Comparison of ENCODE assay signal across 8 cellular contexts in the genomic region with DNA sequence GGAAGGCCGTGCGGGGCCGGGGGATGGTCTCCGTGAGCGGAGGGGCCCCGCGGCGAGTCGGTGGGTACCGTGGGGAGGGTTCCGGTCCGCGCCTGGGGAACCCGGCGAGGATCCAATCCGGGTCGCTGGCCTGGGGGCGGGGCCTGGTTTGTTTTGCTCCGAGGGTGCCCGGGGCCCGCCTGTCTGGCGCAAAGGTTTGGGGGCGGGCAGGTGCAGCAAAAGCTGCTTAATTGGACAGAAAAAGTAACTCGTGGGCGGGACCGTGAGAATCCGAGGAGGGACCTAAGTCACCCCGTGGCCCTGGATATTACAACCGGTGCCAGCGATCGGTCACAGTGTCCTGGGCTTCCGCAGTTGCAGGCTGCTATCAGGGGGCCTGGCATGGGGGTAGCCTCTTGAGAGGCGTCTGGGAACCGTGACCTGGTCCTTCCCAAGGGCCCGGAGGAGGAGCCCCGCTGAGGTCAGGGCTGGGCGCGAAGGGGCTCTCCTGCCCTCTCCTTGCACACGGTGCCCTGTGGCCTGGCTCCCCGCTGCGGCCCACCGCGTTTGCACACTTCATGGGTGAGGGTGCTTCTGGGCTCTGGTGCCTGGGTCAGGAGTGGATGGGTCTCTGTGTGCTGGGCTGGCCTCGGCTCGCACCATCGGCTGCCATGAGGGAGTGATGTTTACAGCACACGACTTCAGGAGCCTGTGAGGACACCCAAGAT. TPM values are rescaled to one million over a fixed set of nuclear protein-coding genes. Genes with fewer than 3 reads are reported as not detected.
DNase-seq lines count a peak whose midpoint lies in the region; ATAC-seq and TF ChIP-seq lines count a peak whose summit lies in the region.

No MANE protein-coding gene starts in this region.

- peaks cover 27 to 43% (median 37%) of the 10 kb centered on the region in 4 donors for H3K36me3 ChIP-seq in esophagus muscularis mucosa
- H3K36me3 ChIP-seq in naive thymus-derived CD4-positive, alpha-beta T cell (ENCODE audit: control insufficient read depth in 2 of 3, insufficient read depth in 3 of 3, low read length in 3 of 3): peaks cover 0 to 47% (median 0%) of the 10 kb centered on the region in 3 experiments

- H3K9me3 ChIP-seq in esophagus muscularis mucosa: no peaks in the 10 kb centered on the region
- H3K9me3 ChIP-seq in naive thymus-derived CD4-positive, alpha-beta T cell (ENCODE audit: control insufficient read depth in 2 of 3, low read length in 3 of 3): no peaks in the 10 kb centered on the region

- CTCF ChIA-PET in naive thymus-derived CD4-positive, alpha-beta T cell (lab: Charles Lee): interaction anchor here (0.9 kb wide), 1 partner anchor 9 kb away, joined by 3 read pairs; no protein-coding TSS in a partner anchor

- H3K27ac Mint-ChIP-seq in naive thymus-derived CD4-positive, alpha-beta T cell: peak overlapping the region in 8 of 9 donors; percentile 67 to 93 (median 86)
- peak overlapping the region; percentile 83 for H3K27ac Mint-ChIP-seq in stimulated activated effector memory CD8-positive, alpha-beta T cell treated with anti-CD3 and anti-CD28 coated beads, Interleukin-12 subunit alpha, Interleukin-12 subunit beta, amount 100 ng/mL, for 72 hours

- intact Hi-C loops in esophagus muscularis mucosa (cut with DNase I): no loop called here
- intact Hi-C loops in naive thymus-derived CD4-positive, alpha-beta T cell (cut with micrococcal nuclease): loop anchor here (1.0 kb wide), 7 partner anchors 10 to 314 kb away; partner anchors contain the start of genes POLR2L (in 2 of the 2), RPLP2 (in 2 of the 2), TSPAN4 (in 2 of the 2) and PIDD1 (in 1 of the 2)

- WGBS in esophagus muscularis mucosa: 0% methylated on average over 13 of the region's 47 CpGs

- peak overlapping the region; percentile 90 to 98 (median 92) for H3K27ac ChIP-seq in esophagus muscularis mucosa (replicated peaks in 1 of 4)
- H3K27ac ChIP-seq in naive thymus-derived CD4-positive, alpha-beta T cell (ENCODE audit: low read depth, low read length): peak overlapping the region; percentile 91

- no peaks in the 10 kb centered on the region for H3K9me3 Mint-ChIP-seq in activated T-cell treated with anti-CD3 and anti-CD28 coated beads, Interleukin-2, amount 50 U/mL, for 4 hours
- peaks cover 0 to 2% (median 0%) of the 10 kb centered on the region in 11 donors for H3K9me3 Mint-ChIP-seq in naive thymus-derived CD4-positive, alpha-beta T cell
- H3K9me3 Mint-ChIP-seq in stimulated activated effector memory CD8-positive, alpha-beta T cell treated with anti-CD3 and anti-CD28 coated beads, Interleukin-12 subunit alpha, Interleukin-12 subunit beta, amount 100 ng/mL, for 72 hours: no peaks in the 10 kb centered on the region

- peaks cover under 1% of the 10 kb centered on the region for H3K27me3 Mint-ChIP-seq in activated T-cell treated with anti-CD3 and anti-CD28 coated beads, Interleukin-2, amount 50 U/mL, for 4 hours (ENCODE audit: low read depth)
- no peaks in the 10 kb centered on the region for H3K27me3 Mint-ChIP-seq in naive thymus-derived CD4-positive, alpha-beta T cell

- DNase-seq in COLO668 (lab: John Stamatoyannopoulos, UW; ENCODE audit: unreplicated experiment): peak; percentile 73
- DNase-seq in HUDEP-2 (lab: John Stamatoyannopoulos, UW; ENCODE audit: unreplicated experiment in 76 of 76): peak in 73 of 76 experiments; percentile 40 to 94 (median 83)
- peak; percentile 89 for DNase-seq in activated T-cell treated with anti-CD3 and anti-CD28 coated beads, Interleukin-2, amount 50 U/mL, for 4 hours
- peak; percentile 96 for DNase-seq in esophagus muscularis mucosa (ENCODE audit: extremely low spot score)
- peak; percentile 88 to 97 (median 96) for DNase-seq in naive thymus-derived CD4-positive, alpha-beta T cell
- peak; percentile 76 to 94 for DNase-seq in stimulated activated effector memory CD8-positive, alpha-beta T cell treated with anti-CD3 and anti-CD28 coated beads, Interleukin-12 subunit alpha, Interleukin-12 subunit beta, amount 100 ng/mL, for 72 hours (ENCODE audit: low spot score in 2 of 2)

- TF ChIP-seq CTCF in esophagus muscularis mucosa (IDR thresholded peaks at IDR 0.05): no peak

- peak; percentile 26 for TF ChIP-seq POLR2A in esophagus muscularis mucosa (IDR thresholded peaks at IDR 0.05; ENCODE audit: low read depth)

- TF ChIP-seq EP300 in esophagus muscularis mucosa (IDR thresholded peaks at IDR 0.05): no peak

- H3K4me1 Mint-ChIP-seq in activated T-cell treated with anti-CD3 and anti-CD28 coated beads, Interleukin-2, amount 50 U/mL, for 4 hours (ENCODE audit: low read depth): peaks cover 9% of the 10 kb centered on the region
- peaks cover 0 to 24% (median 13%) of the 10 kb centered on the region in 7 donors for H3K4me1 Mint-ChIP-seq in naive thymus-derived CD4-positive, alpha-beta T cell
- peaks cover 15% of the 10 kb centered on the region for H3K4me1 Mint-ChIP-seq in stimulated activated effector memory CD8-positive, alpha-beta T cell treated with anti-CD3 and anti-CD28 coated beads, Interleukin-12 subunit alpha, Interleukin-12 subunit beta, amount 100 ng/mL, for 72 hours

- peak overlapping the region; percentile 84 for H3K4me3 Mint-ChIP-seq in activated T-cell treated with anti-CD3 and anti-CD28 coated beads, Interleukin-2, amount 50 U/mL, for 4 hours
- peak overlapping the region; percentile 82 to 92 (median 86) for H3K4me3 Mint-ChIP-seq in naive thymus-derived CD4-positive, alpha-beta T cell
- peak overlapping the region; percentile 76 for H3K4me3 Mint-ChIP-seq in stimulated activated effector memory CD8-positive, alpha-beta T cell treated with anti-CD3 and anti-CD28 coated beads, Interleukin-12 subunit alpha, Interleukin-12 subunit beta, amount 100 ng/mL, for 72 hours

- H3K4me3 ChIP-seq in esophagus muscularis mucosa: peak overlapping the region; percentile 68 to 89 (median 74)
- peak overlapping the region; percentile 86 for H3K4me3 ChIP-seq in naive thymus-derived CD4-positive, alpha-beta T cell (ENCODE audit: low read length)

- ATAC-seq in GM21367 (IDR thresholded peaks at IDR 0.05; ENCODE audit: unreplicated experiment): peak; percentile 48
- ATAC-seq in activated T-cell treated with anti-CD3 and anti-CD28 coated beads, Interleukin-2, amount 50 U/mL, for 4 hours: peak; percentile 82 to 83
- ATAC-seq in naive thymus-derived CD4-positive, alpha-beta T cell: peak; percentile 86
- peak; percentile 81 for ATAC-seq in stimulated activated effector memory CD8-positive, alpha-beta T cell treated with anti-CD3 and anti-CD28 coated beads, Interleukin-12 subunit alpha, Interleukin-12 subunit beta, amount 100 ng/mL, for 72 hours

- peaks cover 0 to 16% (median 4%) of the 10 kb centered on the region in 4 donors for H3K27me3 ChIP-seq in esophagus muscularis mucosa
- no peaks in the 10 kb centered on the region for H3K27me3 ChIP-seq in naive thymus-derived CD4-positive, alpha-beta T cell (ENCODE audit: control insufficient read depth in 2 of 2, insufficient read depth in 2 of 2, low read length in 2 of 2)

- H3K4me1 ChIP-seq in esophagus muscularis mucosa: peaks cover 33 to 39% (median 34%) of the 10 kb centered on the region in 4 donors
- H3K4me1 ChIP-seq in naive thymus-derived CD4-positive, alpha-beta T cell (ENCODE audit: control insufficient read depth in 2 of 2, insufficient read depth in 2 of 2, low read length in 2 of 2): peaks cover 12 to 15% of the 10 kb centered on the region in 2 donors

- peaks cover 6% of the 10 kb centered on the region for H3K36me3 Mint-ChIP-seq in activated T-cell treated with anti-CD3 and anti-CD28 coated beads, Interleukin-2, amount 50 U/mL, for 4 hours (ENCODE audit: insufficient read depth)
- peaks cover 0 to 5% (median 0%) of the 10 kb centered on the region in 5 donors for H3K36me3 Mint-ChIP-seq in naive thymus-derived CD4-positive, alpha-beta T cell
- peaks cover 44% of the 10 kb centered on the region for H3K36me3 Mint-ChIP-seq in stimulated activated effector memory CD8-positive, alpha-beta T cell treated with anti-CD3 and anti-CD28 coated beads, Interleukin-12 subunit alpha, Interleukin-12 subunit beta, amount 100 ng/mL, for 72 hours

- POLR2A ChIA-PET in naive thymus-derived CD4-positive, alpha-beta T cell (lab: Charles Lee): interaction anchor here (0.5 to 5.1 kb wide), 18 partner anchors 9 to 702 kb away, joined by 3 to 79 read pairs (median 7); partner anchors contain the start of genes BET1L, CD151, CRACR2B and DEAF1

RNA-seq across cellular contexts. Expression of gene PNPLA2, which starts 1.4 kb away (rescaled TPM):
- 135 TPM for polyA plus RNA-seq in PFSK-1 (2012; ENCODE audit: insufficient read length, low read depth)
- 10 to 100 TPM; 55.5 to 62.4 (median 60.2) TPM for total RNA-seq in activated T-cell treated with anti-CD3 and anti-CD28 coated beads, Interleukin-2, amount 50 U/mL, for 4 hours
- total RNA-seq in esophagus muscularis mucosa: 100 to 1,000 TPM in 1 of 4 donors, 10 to 100 TPM in 3; 62.8 to 107 (median 77.6) TPM
- 100 to 1,000 TPM in 4 of 5 experiments, 10 to 100 TPM in 1; 60.1 to 237 (median 205) TPM for total RNA-seq in naive thymus-derived CD4-positive, alpha-beta T cell
- polyA plus RNA-seq in naive thymus-derived CD4-positive, alpha-beta T cell: 10 to 100 TPM; 26.0 to 40.4 TPM

RNA-seq across cellular contexts. Expression of gene CRACR2B, which starts 7.6 kb away (rescaled TPM):
- polyA plus RNA-seq in PFSK-1 (2012; ENCODE audit: insufficient read length, low read depth): 4.6 TPM
- total RNA-seq in activated T-cell treated with anti-CD3 and anti-CD28 coated beads, Interleukin-2, amount 50 U/mL, for 4 hours: under 1 TPM; 0.18 to 0.30 (median 0.28) TPM
- total RNA-seq in esophagus muscularis mucosa: 1 to 10 TPM; 5.3 to 8.4 (median 7.0) TPM
- total RNA-seq in naive thymus-derived CD4-positive, alpha-beta T cell: 1 to 10 TPM in 3 of 5 experiments, under 1 TPM in 1, not detected in 1; 0.62 to 3.9 (median 2.0) TPM
- not detected for polyA plus RNA-seq in naive thymus-derived CD4-positive, alpha-beta T cell

RNA-seq across cellular contexts. Expression of gene RPLP2, which starts 10.3 kb away (rescaled TPM):
- 4,698 TPM for polyA plus RNA-seq in PFSK-1 (2012; ENCODE audit: insufficient read length, low read depth)
- 1,000 to 10,000 TPM; 3,528 to 3,995 (median 3,711) TPM for total RNA-seq in activated T-cell treated with anti-CD3 and anti-CD28 coated beads, Interleukin-2, amount 50 U/mL, for 4 hours
- total RNA-seq in esophagus muscularis mucosa: 100 to 1,000 TPM; 318 to 813 (median 686) TPM
- 1,000 to 10,000 TPM; 2,266 to 5,944 (median 5,497) TPM for total RNA-seq in naive thymus-derived CD4-positive, alpha-beta T cell
- polyA plus RNA-seq in naive thymus-derived CD4-positive, alpha-beta T cell: 1,000 to 10,000 TPM; 3,734 to 4,844 TPM

RNA-seq across cellular contexts. Expression of gene CD151, which starts 12.7 kb away (rescaled TPM):
- 310 TPM for polyA plus RNA-seq in PFSK-1 (2012; ENCODE audit: insufficient read length, low read depth)
- total RNA-seq in activated T-cell treated with anti-CD3 and anti-CD28 coated beads, Interleukin-2, amount 50 U/mL, for 4 hours: 10 to 100 TPM; 33.5 to 39.2 (median 35.6) TPM
- 100 to 1,000 TPM; 219 to 730 (median 352) TPM for total RNA-seq in esophagus muscularis mucosa
- 10 to 100 TPM in 3 of 5 experiments, 1 to 10 TPM in 2; 6.6 to 62.9 (median 18.5) TPM for total RNA-seq in naive thymus-derived CD4-positive, alpha-beta T cell
- 1 to 10 TPM; 4.0 to 7.2 TPM for polyA plus RNA-seq in naive thymus-derived CD4-positive, alpha-beta T cell

RNA-seq across cellular contexts. Expression of gene PIDD1, which starts 15.1 kb away (rescaled TPM):
- polyA plus RNA-seq in PFSK-1 (2012; ENCODE audit: insufficient read length, low read depth): 26.4 TPM
- 10 to 100 TPM; 12.6 to 18.4 (median 17.5) TPM for total RNA-seq in activated T-cell treated with anti-CD3 and anti-CD28 coated beads, Interleukin-2, amount 50 U/mL, for 4 hours
- total RNA-seq in esophagus muscularis mucosa: 10 to 100 TPM in 2 of 4 donors, 1 to 10 TPM in 2; 5.3 to 18.7 (median 9.6) TPM
- total RNA-seq in naive thymus-derived CD4-positive, alpha-beta T cell: 10 to 100 TPM; 30.0 to 38.7 (median 34.1) TPM
- polyA plus RNA-seq in naive thymus-derived CD4-positive, alpha-beta T cell: 1 to 10 TPM; 4.7 to 8.3 TPM

Comparison
In these comparisons a context has a peak if more than half of its experiments do, and no peak if none do; other contexts are left out.
1. Peak in every context shown above with its lines: DNase-seq, ATAC-seq, H3K4me3 ChIP-seq and H3K27ac ChIP-seq.